19 cellular contexts compared by ENCODE assay signal in genomic region chr22:23542933-23543332, GRCh38. TPM values are rescaled to one million over a fixed set of nuclear protein-coding genes. Genes with fewer than 3 reads are reported as not detected.
A peak's percentile ranks its signal among the peaks of the same experiment; 100 is the strongest.
DNase-seq lines count a peak whose midpoint lies in the region; FAIRE-seq and TF ChIP-seq lines count a peak whose summit lies in the region.
"Had no signal": no experiment of that assay in that cellular context is flagged by ENCODE, and none has a peak within 500 bp of the region (broad histone marks: within the 10 kb centered on the region; RNA-seq: fewer than 3 reads in every experiment).

No MANE protein-coding gene starts in this region.

- H3K9ac ChIP-seq in endothelial cell of umbilical vein (replicated peaks; ENCODE audit: extremely low read depth, insufficient read depth, low read length): no peak overlapping the region

- H3K4me1 ChIP-seq in endothelial cell of umbilical vein (ENCODE audit: control insufficient read depth, extremely low read depth, insufficient read depth, low read length): no peaks in the 10 kb centered on the region
- H3K4me1 ChIP-seq: SJSA1 had no signal

- dilution Hi-C loops in endothelial cell of umbilical vein (cut with MboI; ENCODE audit: extremely low pct_ligation_motif_present, low sequenced_read_pairs): no loop called here

- BruUV-seq in endothelial cell of umbilical vein (replicated peaks; lab: Mats Ljungman, UMichigan): no TSS peak

- H3K9me3 Mint-ChIP-seq in nephron: peaks cover 17% of the 10 kb centered on the region

- H3K9me1 ChIP-seq in endothelial cell of umbilical vein (replicated peaks; ENCODE audit: control insufficient read depth, extremely low read depth, insufficient read depth, low read length): no peaks in the 10 kb centered on the region

- H3K27ac ChIP-seq in endothelial cell of umbilical vein (ENCODE audit: insufficient read depth, low read depth, low read length) (no peak overlapping the region), caudate nucleus (ENCODE audit: low read depth, low read length) (no peak overlapping the region)
- H3K27ac ChIP-seq: adrenal gland, C4-2B, heart left ventricle, ovary, SJSA1, tibial nerve had no signal

- intact Hi-C loops in endothelial cell of umbilical vein (cut with micrococcal nuclease): loop anchor here (1.0 to 5.0 kb wide), 3 partner anchors 48 to 304 kb away; partner anchors contain the start of gene CHCHD10

- TF ChIP-seq POLR2A in endothelial cell of umbilical vein (IDR thresholded peaks at IDR 0.05; ENCODE audit: low read depth, low read length): no peak

- CTCF ChIA-PET in endothelial cell of umbilical vein (lab: Charles Lee): interaction anchor here (1.8 kb wide), 1 partner anchor 307 kb away, joined by 8 read pairs; no protein-coding TSS in a partner anchor

- H3K4me3 Mint-ChIP-seq in nephron: no peak overlapping the region
- H3K4me3 Mint-ChIP-seq: stimulated activated memory B cell treated with anti-CD40 and anti-IgM and Interleukin-4, amounts not matched to agents 10 μg/mL and 1 μg/mL and 100 μg/mL, for 72 hours had no signal

- peaks cover 60% of the 10 kb centered on the region for H3K4me1 Mint-ChIP-seq in nephron
- H3K4me1 Mint-ChIP-seq: stimulated activated memory B cell treated with anti-CD40 and anti-IgM and Interleukin-4, amounts not matched to agents 10 μg/mL and 1 μg/mL and 100 μg/mL, for 72 hours had no signal

- H3K4me3 ChIP-seq in endothelial cell of umbilical vein (replicated peaks in 1 of 3; ENCODE audit: insufficient read depth in 1 of 3, low read depth in 1 of 3, low read length in 3 of 3): no peak overlapping the region
- H3K4me3 ChIP-seq: adrenal gland, heart left ventricle, ovary, SJSA1, tibial nerve had no signal

- no peaks in the 10 kb centered on the region for H3K9me3 ChIP-seq in endothelial cell of umbilical vein (replicated peaks; ENCODE audit: control insufficient read depth, insufficient read depth, low read length)
- H3K9me3 ChIP-seq: adrenal gland, ovary had no signal

- H3K36me3 Mint-ChIP-seq in nephron (ENCODE audit: low read depth): peaks cover 5% of the 10 kb centered on the region
- H3K36me3 Mint-ChIP-seq: stimulated activated memory B cell treated with anti-CD40 and anti-IgM and Interleukin-4, amounts not matched to agents 10 μg/mL and 1 μg/mL and 100 μg/mL, for 72 hours had no signal

- peak overlapping the region; percentile 36 to 93 (median 86) for H3K27ac Mint-ChIP-seq in nephron
- H3K27ac Mint-ChIP-seq: stimulated activated memory B cell treated with anti-CD40 and anti-IgM and Interleukin-4, amounts not matched to agents 10 μg/mL and 1 μg/mL and 100 μg/mL, for 72 hours had no signal

- no peaks in the 10 kb centered on the region for H4K20me1 ChIP-seq in endothelial cell of umbilical vein (replicated peaks; ENCODE audit: control insufficient read depth, extremely low read depth, insufficient read depth, low read length)

- DNase-seq in DMS53 (lab: John Stamatoyannopoulos, UW) (peak; percentile 36), DMS53 treated with DMSO at 0.1 percent for 48 hours (lab: John Stamatoyannopoulos, UW; ENCODE audit: unreplicated experiment) (no peak), OCI-M1 (lab: John Stamatoyannopoulos, UW) (peak; percentile 45), endothelial cell of umbilical vein (ENCODE audit: low read depth, low spot score) (peak; percentile 64), NCI-H1436 treated with DMSO at 0.1 percent for 48 hours (lab: John Stamatoyannopoulos, UW) (no peak), HuH-7.5 (ENCODE audit: low spot score) (no peak), caudate nucleus (lab: John Stamatoyannopoulos, UW) (no peak)
- DNase-seq: 8988T; activated T-cell treated with anti-CD3 and anti-CD28 coated beads, Interleukin-2, amount 50 U/mL, for 48 hours; DND-41; heart left ventricle; ovary had no signal

- peaks cover 0 to 5% of the 10 kb centered on the region in 2 experiments for H3K27me3 ChIP-seq in endothelial cell of umbilical vein (ENCODE audit: control insufficient read depth in 2 of 2, insufficient read depth in 2 of 2, low read length in 2 of 2)
- H3K27me3 ChIP-seq: adrenal gland, heart left ventricle, ovary, SJSA1, tibial nerve had no signal

- H3K36me3 ChIP-seq in endothelial cell of umbilical vein (ENCODE audit: control insufficient read depth in 2 of 2, extremely low read depth in 1 of 2, insufficient read depth in 2 of 2, low read length in 2 of 2): no peaks in the 10 kb centered on the region
- H3K36me3 ChIP-seq: adrenal gland, heart left ventricle, ovary, SJSA1, tibial nerve had no signal

- no peak for FAIRE-seq in endothelial cell of umbilical vein (lab: Jason Lieb, UNC)

- TF ChIP-seq CTCF in endothelial cell of umbilical vein (IDR thresholded peaks at IDR 0.05; ENCODE audit: extremely low read depth in 1 of 2, insufficient read depth in 1 of 2, low read depth in 1 of 2, low read length in 2 of 2) (no peak), nephron (IDR thresholded peaks at IDR 0.05; ENCODE audit: unreplicated experiment in 3 of 3) (no peak)

- no peaks in the 10 kb centered on the region for H3K79me2 ChIP-seq in endothelial cell of umbilical vein (ENCODE audit: control insufficient read depth, insufficient read depth, low read length)

- H3K4me2 ChIP-seq in endothelial cell of umbilical vein (ENCODE audit: insufficient read depth, low read length): no peak overlapping the region

- POLR2A ChIA-PET in endothelial cell of umbilical vein (lab: Charles Lee): no interaction called here

- no peak overlapping the region for H2AFZ ChIP-seq in endothelial cell of umbilical vein (ENCODE audit: low read depth, low read length)

- H3K27me3 Mint-ChIP-seq in nephron (ENCODE audit: low read depth): peaks cover 6% of the 10 kb centered on the region
- H3K27me3 Mint-ChIP-seq: stimulated activated memory B cell treated with anti-CD40 and anti-IgM and Interleukin-4, amounts not matched to agents 10 μg/mL and 1 μg/mL and 100 μg/mL, for 72 hours had no signal

TF ChIP-seq in endothelial cell of umbilical vein, 7 proteins besides CTCF, POLR2A, EP300 and RAD21:
- TF ChIP-seq JUN (IDR thresholded peaks at IDR 0.05; ENCODE audit: borderline replicate concordance, insufficient read depth, insufficient read length, low read depth): peak; percentile 56
- no peak for TF ChIP-seq POLR2AphosphoS5 (IDR thresholded peaks at IDR 0.05; ENCODE audit: insufficient read depth, low read depth, low read length)
- TF ChIP-seq MYC (IDR thresholded peaks at IDR 0.05; ENCODE audit: low read depth, low read length): no peak
- no peak for TF ChIP-seq EZH2 (IDR thresholded peaks at IDR 0.05; ENCODE audit: borderline replicate concordance, low read depth, low read length, severe bottlenecking)
- peak; percentile 46 for TF ChIP-seq FOS (IDR thresholded peaks at IDR 0.05; ENCODE audit: borderline replicate concordance, insufficient read depth, low read length)

RNA-seq across cellular contexts. Expression of gene IGLL1, which starts 37.2 kb away (rescaled TPM):
- not detected in 2 replicates for total RNA-seq in endothelial cell of umbilical vein
- not detected in 2 replicates for polyA plus RNA-seq in endothelial cell of umbilical vein
- polyA plus RNA-seq in endothelial cell of umbilical vein (2011; cell fraction: cytosol; rRNA removed): not detected in 2 replicates
- polyA plus RNA-seq in endothelial cell of umbilical vein (2011; cell fraction: nucleus; rRNA removed): not detected in 2 replicates
- polyA plus RNA-seq in endothelial cell of umbilical vein (2012): not detected in 2 replicates
- not detected in 2 replicates for polyA minus RNA-seq in endothelial cell of umbilical vein
- not detected for polyA minus RNA-seq in endothelial cell of umbilical vein (2011; cell fraction: cytosol; rRNA and poly(A)+ RNA removed)
- polyA minus RNA-seq in endothelial cell of umbilical vein (2011; cell fraction: nucleus; rRNA and poly(A)+ RNA removed): not detected in 2 replicates
- total RNA-seq: adrenal gland, heart left ventricle, kidney epithelial cell, SJSA1, tibial nerve had no signal
- polyA plus RNA-seq: heart left ventricle, ovary had no signal

Comparison
In these comparisons a context has a peak if more than half of its experiments do, and no peak if none do; other contexts are left out.
1. DNase-seq: peak in DMS53 (single experiment), OCI-M1 (single experiment) and endothelial cell of umbilical vein (single experiment); none in DMS53 treated with DMSO at 0.1 percent for 48 hours (single experiment), NCI-H1436 treated with DMSO at 0.1 percent for 48 hours (single experiment), HuH-7.5 (single experiment) and caudate nucleus (0 of 61).